27 cellular contexts compared by ENCODE assay signal in the genomic region with DNA sequence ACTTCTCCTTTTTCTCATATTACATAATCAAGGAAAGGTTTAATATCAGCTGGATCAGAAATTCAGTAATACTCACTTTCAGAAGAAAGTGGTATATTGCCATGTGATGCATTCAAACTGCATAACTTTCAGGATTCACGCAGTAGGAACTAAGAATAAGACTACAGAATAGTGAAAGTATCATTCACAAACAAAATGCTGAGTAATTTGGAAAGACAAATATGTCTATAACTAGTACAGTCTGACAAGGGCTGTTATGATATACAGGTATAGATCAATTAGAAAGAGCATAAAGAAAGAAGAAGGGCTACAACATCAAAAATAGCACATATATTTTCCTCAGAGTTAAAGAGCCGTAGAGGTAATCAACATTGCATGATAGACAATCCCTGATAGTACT.
"Had no signal": no experiment of that assay in that cellular context is flagged by ENCODE, and none has a peak within 500 bp of the region (broad histone marks: within the 10 kb centered on the region; RNA-seq: fewer than 3 reads in every experiment).

No MANE protein-coding gene starts in this region.

- H3K36me3 ChIP-seq: stomach, suprapubic skin, thoracic aorta, thyroid gland, tibial artery, tibial nerve, transverse colon, upper lobe of left lung, upper lobe of right lung, uterus, vagina had no signal

- H3K27me3 ChIP-seq: stomach, suprapubic skin, testis, thyroid gland, tibial artery, tibial nerve, transverse colon, upper lobe of left lung, upper lobe of right lung, uterus, vagina had no signal

- FAIRE-seq: urothelium cell line had no signal

- H3K4me3 ChIP-seq: stomach, suprapubic skin, testis, thoracic aorta, thyroid gland, tibial artery, tibial nerve, transverse colon, upper lobe of left lung, upper lobe of right lung, uterus, vagina had no signal

- H3K4me1 ChIP-seq: stomach, suprapubic skin, testis, thyroid gland, tibial artery, tibial nerve, transverse colon, upper lobe of left lung, upper lobe of right lung, uterus, vagina had no signal

- H3K27ac ChIP-seq: stomach, suprapubic skin, testis, thoracic aorta, thyroid gland, tibial artery, tibial nerve, transverse colon, upper lobe of left lung, upper lobe of right lung, uterus, vagina had no signal

- ATAC-seq: stimulated activated effector memory CD8-positive, alpha-beta T cell treated with anti-CD3 and anti-CD28 coated beads, Interleukin-12 subunit alpha, Interleukin-12 subunit beta, amount 100 ng/mL, for 72 hours; stimulated activated memory B cell treated with anti-CD40 and anti-IgM and Interleukin-4, amounts not matched to agents 10 μg/mL and 1 μg/mL and 100 μg/mL, for 72 hours; stimulated activated naive B cell treated with anti-CD40 and anti-IgM and Interleukin-4, amounts not matched to agents 10 μg/mL and 1 μg/mL and 100 μg/mL, for 72 hours; stimulated activated naive CD8-positive, alpha-beta T cell treated with anti-CD3 and anti-CD28 coated beads, Interleukin-15, amount 100 ng/mL, for 72 hours; stimulated activated naive CD8-positive, alpha-beta T cell treated with anti-CD3 and anti-CD28 coated beads, Interleukin-15, Interleukin-2, amounts not matched to agents 100 U/mL and 50 U/mL, for 24 hours; upper lobe of right lung had no signal

- DNase-seq: stimulated activated CD4-positive, alpha-beta T cell treated with anti-CD3 and anti-CD28 coated beads, Interleukin-2, amount 100 ng/mL, for 48 hours; stimulated activated CD4-positive, alpha-beta T cell treated with anti-CD3 and anti-CD28 coated beads, Interleukin-4, amount 100 ng/mL, for 1 hour; stimulated activated CD4-positive, alpha-beta T cell treated with anti-CD3 and anti-CD28 coated beads, Interleukin-4, amount 100 ng/mL, for 24 hours; stimulated activated CD4-positive, alpha-beta T cell treated with anti-CD3 and anti-CD28 coated beads, Interleukin-4, amount 100 ng/mL, for 4 hours; stimulated activated CD8-positive, alpha-beta memory T cell treated with anti-CD3 and anti-CD28 coated beads, Interleukin-4, amount 100 ng/mL, for 48 hours; stimulated activated naive B cell treated with anti-CD40 and anti-IgM and Interleukin-4, amounts not matched to agents 10 μg/mL and 1 μg/mL and 100 μg/mL, for 72 hours; stimulated activated naive CD4-positive, alpha-beta T cell; stimulated activated naive CD4-positive, alpha-beta T cell treated with Interleukin-2 at 50 U/mL for 16 hours; stimulated activated naive CD8-positive, alpha-beta T cell treated with anti-CD3 and anti-CD28 coated beads, Interleukin-15, amount 100 ng/mL, for 72 hours; stimulated activated naive CD8-positive, alpha-beta T cell treated with anti-CD3 and anti-CD28 coated beads, Interleukin-15, Interleukin-2, amounts not matched to agents 100 U/mL and 50 U/mL, for 24 hours; stomach; substantia nigra; testis; thyroid gland; tibial artery; transverse colon; trophoblast cell; upper lobe of left lung; upper lobe of right lung; uterus had no signal

- H3K9me3 ChIP-seq: stomach, suprapubic skin, testis, thoracic aorta, thyroid gland, tibial artery, tibial nerve, transverse colon, upper lobe of left lung, upper lobe of right lung, uterus, vagina had no signal
